ENCODE assay signal across 13 cellular contexts in the genomic region with DNA sequence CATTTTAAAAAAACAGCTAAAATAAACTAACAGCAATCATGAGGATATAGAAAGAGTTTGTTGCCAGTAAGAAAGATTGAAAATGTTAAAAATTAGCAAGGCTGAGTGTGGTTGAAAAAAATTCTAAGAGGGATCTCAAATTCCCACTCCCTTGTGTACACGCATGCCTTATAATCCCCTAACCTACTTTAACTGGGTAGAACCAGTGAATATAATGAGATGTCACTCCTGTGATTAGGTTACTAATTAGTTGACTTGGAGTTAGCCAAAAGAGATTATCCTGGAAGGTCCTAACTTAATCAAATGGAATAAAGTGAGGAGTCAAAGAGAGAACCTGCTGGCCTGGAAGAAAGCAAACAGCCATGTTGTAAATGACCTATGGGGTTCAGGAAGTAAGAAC.
A peak's percentile ranks its signal among the peaks of the same experiment; 100 is the strongest.
DNase-seq lines count a peak whose midpoint lies in the region; ATAC-seq, FAIRE-seq and TF ChIP-seq lines count a peak whose summit lies in the region.
"Had no signal": no experiment of that assay in that cellular context is flagged by ENCODE, and none has a peak within 500 bp of the region (broad histone marks: within the 10 kb centered on the region; RNA-seq: fewer than 3 reads in every experiment).

No MANE protein-coding gene starts in this region.

- H3K27me3 Mint-ChIP-seq in CD4-positive, alpha-beta T cell: no peaks in the 10 kb centered on the region

- CTCF ChIA-PET in CD4-positive, alpha-beta T cell (lab: Charles Lee): interaction anchor here (1.3 to 3.0 kb wide), 8 partner anchors 10 to 373 kb away, joined by 3 to 11 read pairs (median 5); no protein-coding TSS in a partner anchor

- H3K4me3 Mint-ChIP-seq in CD4-positive, alpha-beta T cell: no peak overlapping the region

- H2AFZ ChIP-seq in keratinocyte (ENCODE audit: control insufficient read depth, low read length): no peak overlapping the region

- H3K4me3 ChIP-seq in right cardiac atrium (ENCODE audit: low read length) (no peak overlapping the region), heart right ventricle (no peak overlapping the region), keratinocyte (ENCODE audit: control insufficient read depth in 2 of 3, extremely low read depth in 1 of 3, insufficient read depth in 2 of 3, low read depth in 1 of 3, low read length in 3 of 3) (no peak overlapping the region)
- H3K4me3 ChIP-seq: SK-N-MC had no signal

- peaks cover 3% of the 10 kb centered on the region for H3K9me3 Mint-ChIP-seq in CD4-positive, alpha-beta T cell

- no peaks in the 10 kb centered on the region for H3K9me1 ChIP-seq in keratinocyte (ENCODE audit: control insufficient read depth, extremely low read depth, insufficient read depth, low read length)

- H3K27ac Mint-ChIP-seq in CD4-positive, alpha-beta T cell: no peak overlapping the region

- H4K20me1 ChIP-seq in keratinocyte (ENCODE audit: control insufficient read depth, extremely low read depth, insufficient read depth, low read length): no peaks in the 10 kb centered on the region

- peaks cover 13% of the 10 kb centered on the region for H3K4me1 Mint-ChIP-seq in CD4-positive, alpha-beta T cell (ENCODE audit: low read depth)

- TF ChIP-seq CTCF in heart right ventricle (IDR thresholded peaks at IDR 0.05): no peak
- no peak for TF ChIP-seq CTCF in keratinocyte (optimal IDR thresholded peaks at IDR 0.05 in 1 of 3, IDR thresholded peaks at IDR 0.05 in 1 of 3, conservative IDR thresholded peaks at IDR 0.05 in 1 of 3; ENCODE audit: extremely low read depth in 1 of 3, insufficient read depth in 2 of 3, low read length in 3 of 3)
- TF ChIP-seq CTCF in CD4-positive, alpha-beta T cell (IDR thresholded peaks at IDR 0.05): no peak

- peak overlapping the region; percentile 56 for H3K27ac ChIP-seq in right cardiac atrium (ENCODE audit: low read length)
- no peak overlapping the region for H3K27ac ChIP-seq in heart right ventricle
- H3K27ac ChIP-seq in keratinocyte (ENCODE audit: control insufficient read depth, insufficient read depth, low read length): no peak overlapping the region
- H3K27ac ChIP-seq in CD4-positive, alpha-beta T cell (ENCODE audit: low read depth, low read length): no peak overlapping the region
- H3K27ac ChIP-seq: SK-N-MC had no signal

- H3K36me3 Mint-ChIP-seq in CD4-positive, alpha-beta T cell (ENCODE audit: low read depth): no peaks in the 10 kb centered on the region

- intact Hi-C loops in right cardiac atrium (cut with DNase I) (no loop called here), heart right ventricle (cut with DNase I) (no loop called here)
- intact Hi-C loops in CD4-positive, alpha-beta T cell (cut with DNase I, micrococcal nuclease): loop anchor here (2.0 to 5.0 kb wide), 3 partner anchors 290 to 372 kb away; no protein-coding TSS in a partner anchor

- H3K27me3 ChIP-seq in right cardiac atrium (ENCODE audit: control insufficient read depth, insufficient read depth): no peaks in the 10 kb centered on the region
- no peaks in the 10 kb centered on the region for H3K27me3 ChIP-seq in heart right ventricle
- no peaks in the 10 kb centered on the region for H3K27me3 ChIP-seq in keratinocyte (ENCODE audit: control insufficient read depth, extremely low read depth, insufficient read depth, low read length)
- no peaks in the 10 kb centered on the region for H3K27me3 ChIP-seq in CD4-positive, alpha-beta T cell (ENCODE audit: control insufficient read depth, insufficient read depth, low read length)

- H3K9ac ChIP-seq in keratinocyte (ENCODE audit: control insufficient read depth, extremely low read depth, insufficient read depth, low read length): no peak overlapping the region

- 87% methylated on average over 1 of the region's 1 CpG for WGBS in right cardiac atrium
- WGBS in heart right ventricle, 2 donors: 95 to 97% methylated on average over 1 of the region's 1 CpG

- H3K4me2 ChIP-seq in keratinocyte (ENCODE audit: control insufficient read depth, extremely low read depth, insufficient read depth, low read depth, low read length): no peak overlapping the region

- DNase-seq in right cardiac atrium: no peak
- DNase-seq in heart right ventricle: no peak
- peak; percentile 18 for DNase-seq in NCI-H69 (lab: John Stamatoyannopoulos, UW)
- no peak for DNase-seq in keratinocyte (ENCODE audit: low read depth, low spot score)
- no peak for DNase-seq in CD4-positive, alpha-beta T cell
- no peak for DNase-seq in stimulated activated CD4-positive, alpha-beta T cell treated with anti-CD3 and anti-CD28 coated beads, Interleukin-2, amount 100 ng/mL, for 24 hours
- DNase-seq: C1 segment of cervical spinal cord; GOT3; NCI-H1105; NK-92 treated with Interleukin-12 subunit alpha and Interleukin-12 subunit beta, amount 100 ng/mL, for 24 hours had no signal

- FAIRE-seq in keratinocyte (lab: Jason Lieb, UNC): peak; percentile 20
- FAIRE-seq: G401.6 had no signal

- H3K4me1 ChIP-seq in right cardiac atrium (ENCODE audit: control insufficient read depth, insufficient read depth, low read length) (no peaks in the 10 kb centered on the region), heart right ventricle (peaks cover 0 to 13% (median 3%) of the 10 kb centered on the region in 9 donors), keratinocyte (ENCODE audit: control insufficient read depth, extremely low read depth, insufficient read depth, low read length) (peaks cover 5% of the 10 kb centered on the region)

- no peaks in the 10 kb centered on the region for H3K79me2 ChIP-seq in keratinocyte (ENCODE audit: control insufficient read depth, insufficient read depth, low read length)

- dilution Hi-C loops in keratinocyte (cut with MboI; ENCODE audit: extremely low pct_ligation_motif_present, low sequenced_read_pairs): no loop called here

- H3K36me3 ChIP-seq in heart right ventricle: no peaks in the 10 kb centered on the region
- H3K36me3 ChIP-seq in keratinocyte (ENCODE audit: control insufficient read depth in 2 of 2, extremely low read depth in 1 of 2, insufficient read depth in 2 of 2, low read length in 2 of 2): no peaks in the 10 kb centered on the region

- H3K9me3 ChIP-seq in right cardiac atrium (ENCODE audit: control insufficient read depth, low read length): no peaks in the 10 kb centered on the region
- peaks cover 0 to 29% (median 3%) of the 10 kb centered on the region in 11 donors for H3K9me3 ChIP-seq in heart right ventricle
- peaks cover 2% of the 10 kb centered on the region for H3K9me3 ChIP-seq in keratinocyte (ENCODE audit: control insufficient read depth, low read depth, low read length)
- no peaks in the 10 kb centered on the region for H3K9me3 ChIP-seq in CD4-positive, alpha-beta T cell (ENCODE audit: control insufficient read depth, low read length)

- ATAC-seq in right cardiac atrium (no peak), heart right ventricle (no peak), GM19397 (IDR thresholded peaks at IDR 0.05; ENCODE audit: unreplicated experiment) (no peak)
- ATAC-seq in CD4-positive, alpha-beta T cell (ENCODE audit: poor library complexity): no peak

- POLR2A ChIA-PET in CD4-positive, alpha-beta T cell (lab: Charles Lee): interaction anchor here (1.0 to 1.9 kb wide), 6 partner anchors 12 to 335 kb away, joined by 3 to 6 read pairs (median 4); no protein-coding TSS in a partner anchor

Comparison
In these comparisons a context has a peak if more than half of its experiments do, and no peak if none do; other contexts are left out.
1. intact Hi-C loops: an anchor here in CD4-positive, alpha-beta T cell (2.0 to 5.0 kb wide); none called in right cardiac atrium and heart right ventricle.